ENCODE assay signal across 11 cellular contexts in the genomic region with DNA sequence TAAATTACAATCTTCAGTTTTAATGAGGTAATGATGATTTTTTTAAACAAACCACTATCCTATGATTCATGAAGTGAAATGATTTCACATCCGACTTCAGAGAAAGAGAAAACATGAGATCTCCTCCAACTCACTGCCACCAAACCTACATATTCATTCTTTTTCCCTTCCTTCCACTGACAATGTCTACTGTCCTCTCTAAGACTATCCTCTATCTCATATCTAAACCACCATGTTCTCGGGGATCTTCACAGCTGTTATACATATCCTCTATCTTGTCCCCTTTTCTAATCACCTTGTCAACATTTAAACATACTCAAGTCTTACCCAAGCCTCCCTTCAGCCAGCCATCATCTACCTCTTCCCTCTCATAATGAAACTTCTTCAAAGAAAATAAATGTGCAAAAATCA. TPM values are rescaled to one million over a fixed set of nuclear protein-coding genes. Genes with fewer than 3 reads are reported as not detected.
DNase-seq lines count a peak whose midpoint lies in the region; ATAC-seq and TF ChIP-seq lines count a peak whose summit lies in the region.
"Had no signal": no experiment of that assay in that cellular context is flagged by ENCODE, and none has a peak within 500 bp of the region (broad histone marks: within the 10 kb centered on the region; RNA-seq: fewer than 3 reads in every experiment).

No MANE protein-coding gene starts in this region.

- TF ChIP-seq CTCF in activated CD8-positive, alpha-beta T cell treated with anti-CD3 and anti-CD28 coated beads for 36 hours (IDR thresholded peaks at IDR 0.05): no peak
- TF ChIP-seq CTCF in fibroblast of lung (conservative IDR thresholded peaks at IDR 0.05 in 1 of 2, IDR thresholded peaks at IDR 0.05 in 1 of 2; ENCODE audit: low read depth in 1 of 2, low read length in 2 of 2): no peak

- no peak overlapping the region for H3K27ac ChIP-seq in fibroblast of lung (ENCODE audit: insufficient read depth, low read length)
- H3K27ac ChIP-seq: gastroesophageal sphincter had no signal

- H3K9me3 Mint-ChIP-seq in activated naive CD4-positive, alpha-beta T cell treated with anti-CD3 and anti-CD28 coated beads for 36 hours: peaks cover 3% of the 10 kb centered on the region
- H3K9me3 Mint-ChIP-seq in activated CD8-positive, alpha-beta T cell treated with anti-CD3 and anti-CD28 coated beads for 36 hours: peaks cover 2% of the 10 kb centered on the region
- H3K9me3 Mint-ChIP-seq in stimulated activated naive CD8-positive, alpha-beta T cell treated with anti-CD3 and anti-CD28 coated beads, Interleukin-15, Interleukin-2, amounts not matched to agents 100 ng/mL and 50 ng/mL, for 24 hours: no peaks in the 10 kb centered on the region

- H3K9me3 ChIP-seq in fibroblast of lung (ENCODE audit: control insufficient read depth, insufficient read depth, low read depth, low read length): no peaks in the 10 kb centered on the region
- H3K9me3 ChIP-seq: gastroesophageal sphincter had no signal

- no peak overlapping the region for H2AFZ ChIP-seq in fibroblast of lung (ENCODE audit: low read length)

- no peaks in the 10 kb centered on the region for H3K36me3 Mint-ChIP-seq in activated naive CD4-positive, alpha-beta T cell treated with anti-CD3 and anti-CD28 coated beads for 36 hours (ENCODE audit: low read depth)
- peaks cover 2% of the 10 kb centered on the region for H3K36me3 Mint-ChIP-seq in activated CD8-positive, alpha-beta T cell treated with anti-CD3 and anti-CD28 coated beads for 36 hours (ENCODE audit: low read depth)
- H3K36me3 Mint-ChIP-seq in stimulated activated naive CD8-positive, alpha-beta T cell treated with anti-CD3 and anti-CD28 coated beads, Interleukin-15, Interleukin-2, amounts not matched to agents 100 ng/mL and 50 ng/mL, for 24 hours (ENCODE audit: low read depth): no peaks in the 10 kb centered on the region

- intact Hi-C loops in activated naive CD4-positive, alpha-beta T cell treated with anti-CD3 and anti-CD28 coated beads for 36 hours (cut with micrococcal nuclease): loop anchor here (1.0 to 2.0 kb wide), 3 partner anchors 20 to 36 kb away; no protein-coding TSS in a partner anchor
- intact Hi-C loops in activated CD8-positive, alpha-beta T cell treated with anti-CD3 and anti-CD28 coated beads for 36 hours (cut with micrococcal nuclease): no loop called here

- peak; percentile 90 for ATAC-seq in activated CD8-positive, alpha-beta T cell treated with anti-CD3 and anti-CD28 coated beads for 36 hours
- ATAC-seq in HG02938 (IDR thresholded peaks at IDR 0.05; ENCODE audit: unreplicated experiment): no peak
- ATAC-seq: gastroesophageal sphincter had no signal

- no peak overlapping the region for H3K4me3 ChIP-seq in fibroblast of lung (replicated peaks in 1 of 4; ENCODE audit: control extremely low read depth in 1 of 4, insufficient read depth in 1 of 4, low read depth in 3 of 4, low read length in 4 of 4)
- H3K4me3 ChIP-seq: gastroesophageal sphincter had no signal

- DNase-seq in activated naive CD4-positive, alpha-beta T cell treated with anti-CD3 and anti-CD28 coated beads for 36 hours: no peak
- no peak for DNase-seq in activated naive CD4-positive, alpha-beta T cell treated with Interleukin-2 at 50 U/mL for 16 hours
- no peak for DNase-seq in activated CD8-positive, alpha-beta T cell treated with anti-CD3 and anti-CD28 coated beads for 36 hours
- peak; percentile 29 to 59 for DNase-seq in fibroblast of lung (ENCODE audit: low read depth in 2 of 2)
- no peak for DNase-seq in Ammon's horn (ENCODE audit: low spot score)
- DNase-seq in middle frontal gyrus (ENCODE audit: extremely low spot score, low spot score): no peak
- DNase-seq: Kasumi-1, T-helper 9 cell had no signal

- H4K20me1 ChIP-seq in fibroblast of lung (ENCODE audit: control insufficient read depth, extremely low read depth, insufficient read depth, low read length): no peaks in the 10 kb centered on the region

- no peak overlapping the region for H3K9ac ChIP-seq in fibroblast of lung (ENCODE audit: insufficient read depth, low read length)

- no peaks in the 10 kb centered on the region for H3K27me3 ChIP-seq in fibroblast of lung (ENCODE audit: control insufficient read depth, insufficient read depth, low read length)
- H3K27me3 ChIP-seq: gastroesophageal sphincter had no signal

- CTCF ChIA-PET in activated naive CD4-positive, alpha-beta T cell treated with anti-CD3 and anti-CD28 coated beads for 36 hours (lab: Charles Lee): no interaction called here
- CTCF ChIA-PET in activated CD8-positive, alpha-beta T cell treated with anti-CD3 and anti-CD28 coated beads for 36 hours (lab: Charles Lee): no interaction called here

- no peaks in the 10 kb centered on the region for H3K27me3 Mint-ChIP-seq in activated naive CD4-positive, alpha-beta T cell treated with anti-CD3 and anti-CD28 coated beads for 36 hours (ENCODE audit: low read depth)
- H3K27me3 Mint-ChIP-seq in activated CD8-positive, alpha-beta T cell treated with anti-CD3 and anti-CD28 coated beads for 36 hours: no peaks in the 10 kb centered on the region
- H3K27me3 Mint-ChIP-seq in stimulated activated naive CD8-positive, alpha-beta T cell treated with anti-CD3 and anti-CD28 coated beads, Interleukin-15, Interleukin-2, amounts not matched to agents 100 ng/mL and 50 ng/mL, for 24 hours: no peaks in the 10 kb centered on the region

- POLR2A ChIA-PET in activated CD8-positive, alpha-beta T cell treated with anti-CD3 and anti-CD28 coated beads for 36 hours (lab: Charles Lee): interaction anchor here (1.0 kb wide), 1 partner anchor 11 kb away, joined by 3 read pairs; no protein-coding TSS in a partner anchor

- peaks cover 93% of the 10 kb centered on the region for H3K79me2 ChIP-seq in fibroblast of lung (ENCODE audit: control insufficient read depth, insufficient read depth, low read length)

- no peak overlapping the region for H3K4me2 ChIP-seq in fibroblast of lung (ENCODE audit: extremely low read depth, insufficient read depth, low read length)

- peaks cover 40% of the 10 kb centered on the region for H3K4me1 Mint-ChIP-seq in activated naive CD4-positive, alpha-beta T cell treated with anti-CD3 and anti-CD28 coated beads for 36 hours (ENCODE audit: low read depth)
- H3K4me1 Mint-ChIP-seq in activated CD8-positive, alpha-beta T cell treated with anti-CD3 and anti-CD28 coated beads for 36 hours (ENCODE audit: low read depth): peaks cover 40% of the 10 kb centered on the region
- H3K4me1 Mint-ChIP-seq in stimulated activated naive CD8-positive, alpha-beta T cell treated with anti-CD3 and anti-CD28 coated beads, Interleukin-15, Interleukin-2, amounts not matched to agents 100 ng/mL and 50 ng/mL, for 24 hours (ENCODE audit: low read depth): peaks cover 39% of the 10 kb centered on the region

- H3K4me1 ChIP-seq in fibroblast of lung (ENCODE audit: control insufficient read depth, extremely low read depth, insufficient read depth, low read length): peaks cover 2% of the 10 kb centered on the region

- peak overlapping the region; percentile 82 for H3K27ac Mint-ChIP-seq in activated naive CD4-positive, alpha-beta T cell treated with anti-CD3 and anti-CD28 coated beads for 36 hours
- H3K27ac Mint-ChIP-seq in activated CD8-positive, alpha-beta T cell treated with anti-CD3 and anti-CD28 coated beads for 36 hours: peak overlapping the region; percentile 91
- H3K27ac Mint-ChIP-seq in stimulated activated naive CD8-positive, alpha-beta T cell treated with anti-CD3 and anti-CD28 coated beads, Interleukin-15, Interleukin-2, amounts not matched to agents 100 ng/mL and 50 ng/mL, for 24 hours: peak overlapping the region; percentile 88

- H3K4me3 Mint-ChIP-seq in activated naive CD4-positive, alpha-beta T cell treated with anti-CD3 and anti-CD28 coated beads for 36 hours: peak overlapping the region; percentile 30
- peak overlapping the region; percentile 32 for H3K4me3 Mint-ChIP-seq in activated CD8-positive, alpha-beta T cell treated with anti-CD3 and anti-CD28 coated beads for 36 hours
- peak overlapping the region; percentile 14 for H3K4me3 Mint-ChIP-seq in stimulated activated naive CD8-positive, alpha-beta T cell treated with anti-CD3 and anti-CD28 coated beads, Interleukin-15, Interleukin-2, amounts not matched to agents 100 ng/mL and 50 ng/mL, for 24 hours

- no peaks in the 10 kb centered on the region for H3K36me3 ChIP-seq in fibroblast of lung (ENCODE audit: control insufficient read depth, insufficient read depth, low read length)
- H3K36me3 ChIP-seq: gastroesophageal sphincter had no signal

RNA-seq across cellular contexts. Expression of a gene that starts 53.5 kb away (rescaled TPM):
- 10 to 100 TPM in 1 of 2 experiments, 1 to 10 TPM in 1; 9.6 to 10.7 TPM for total RNA-seq in activated naive CD4-positive, alpha-beta T cell treated with anti-CD3 and anti-CD28 coated beads for 36 hours
- 10 to 100 TPM; 13.8 to 13.9 TPM for total RNA-seq in activated CD8-positive, alpha-beta T cell treated with anti-CD3 and anti-CD28 coated beads for 36 hours
- total RNA-seq in fibroblast of lung: 71.7 and 108 TPM in 2 replicates
- polyA plus RNA-seq in fibroblast of lung: 96.3 and 103 TPM in 2 replicates
- 75.4 and 85.6 TPM in 2 replicates for polyA plus RNA-seq in fibroblast of lung (2012)
- 28.3 and 42.8 TPM in 2 replicates for polyA minus RNA-seq in fibroblast of lung (ENCODE audit: low replicate concordance)

Comparison
In these comparisons a context has a peak if more than half of its experiments do, and no peak if none do; other contexts are left out.
1. DNase-seq: peak in fibroblast of lung (2 of 2); none in activated naive CD4-positive, alpha-beta T cell treated with anti-CD3 and anti-CD28 coated beads for 36 hours (single experiment), activated naive CD4-positive, alpha-beta T cell treated with Interleukin-2 at 50 U/mL for 16 hours (single experiment), activated CD8-positive, alpha-beta T cell treated with anti-CD3 and anti-CD28 coated beads for 36 hours (single experiment), Ammon's horn (single experiment) and middle frontal gyrus (single experiment).
2. Peak in every context shown above with its lines, with median percentiles within 50 percentile points of each other: H3K27ac Mint-ChIP-seq and H3K4me3 Mint-ChIP-seq.